In the genomic region with DNA sequence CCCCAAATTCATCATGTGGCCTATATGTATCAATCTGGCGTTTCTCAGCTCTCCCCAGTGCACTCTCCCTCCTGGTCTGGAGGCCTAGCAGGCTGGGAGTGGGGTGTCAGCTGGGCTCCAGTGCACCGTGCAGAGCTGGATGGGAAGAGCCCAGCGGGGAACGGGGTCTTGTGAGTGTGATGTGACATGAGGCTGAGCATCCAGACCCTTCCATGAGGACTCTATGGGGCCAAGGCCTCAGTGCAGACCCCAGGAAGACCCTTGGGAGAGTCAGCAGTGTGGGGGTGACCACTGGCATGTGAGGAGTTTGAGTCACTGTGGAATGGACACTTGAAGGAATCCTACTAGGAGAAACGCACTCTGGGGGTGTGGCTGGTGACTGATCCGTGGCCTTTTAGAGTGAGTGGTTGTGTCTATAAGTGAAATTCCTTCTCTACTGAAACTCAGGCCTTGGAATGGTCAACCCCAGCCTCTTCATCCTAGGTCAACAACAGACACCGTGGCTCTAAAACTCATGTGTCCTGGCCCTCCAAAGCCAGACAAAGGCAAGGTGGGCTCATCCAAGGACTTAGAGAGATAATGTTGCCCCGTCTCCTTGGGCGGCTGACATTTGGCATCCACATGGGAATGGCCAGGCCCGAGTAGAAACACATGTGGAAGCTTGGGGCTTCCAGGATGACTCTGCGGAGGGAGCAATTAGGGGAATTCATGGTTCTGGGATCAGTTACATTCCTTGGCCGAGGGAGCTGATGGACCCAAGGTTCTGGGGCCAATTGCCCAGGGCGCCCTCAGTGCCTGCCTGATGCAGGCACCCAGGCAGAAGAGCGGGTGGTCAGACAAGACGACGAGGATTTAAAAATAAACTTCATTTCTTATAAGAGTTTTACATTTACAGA, we compare ENCODE assay signal across 17 cellular contexts.
"Had no signal": no experiment of that assay in that cellular context is flagged by ENCODE, and none has a peak within 500 bp of the region (broad histone marks: within the 10 kb centered on the region; RNA-seq: fewer than 3 reads in every experiment).

No MANE protein-coding gene starts in this region.

- H3K27ac ChIP-seq: adrenal gland, epithelial cell of prostate, left lung, testis, upper lobe of left lung had no signal

- H3K36me3 Mint-ChIP-seq: naive thymus-derived CD8-positive, alpha-beta T cell had no signal

- H3K4me3 Mint-ChIP-seq: activated naive CD4-positive, alpha-beta T cell treated with anti-CD3 and anti-CD28 coated beads for 36 hours; effector memory CD8-positive, alpha-beta T cell; naive thymus-derived CD8-positive, alpha-beta T cell; stimulated activated naive CD8-positive, alpha-beta T cell treated with anti-CD3 and anti-CD28 coated beads, Interleukin-15, Interleukin-2, amounts not matched to agents 100 ng/mL and 50 ng/mL, for 24 hours; T-helper 17 cell had no signal

- DNase-seq: activated CD4-positive, alpha-beta T cell treated with anti-CD3 and anti-CD28 coated beads, Interleukin-2, amount 50 U/mL, for 1 hour; activated CD4-positive, CD25-positive, alpha-beta regulatory T cell; activated naive CD4-positive, alpha-beta T cell treated with anti-CD3 and anti-CD28 coated beads for 36 hours; dermis blood vessel endothelial cell; effector memory CD8-positive, alpha-beta T cell; left lung; mammary epithelial cell; naive thymus-derived CD8-positive, alpha-beta T cell; occipital lobe; right cardiac atrium; T-helper 17 cell; testis; upper lobe of left lung had no signal

- H3K4me1 ChIP-seq: adrenal gland, left lung, testis, upper lobe of left lung had no signal

- H3K36me3 ChIP-seq: adrenal gland, left lung, upper lobe of left lung had no signal

- H3K9me3 Mint-ChIP-seq: activated naive CD4-positive, alpha-beta T cell treated with anti-CD3 and anti-CD28 coated beads for 36 hours; activated T-helper 2 cell treated with anti-CD3 and anti-CD28 coated beads, Interferon-gamma antibody, Interleukin-2, Interleukin-4, amounts not matched to agents 10 μg/mL and 5 μg/mL and 100 μg/mL, durations not matched to agents 14 hours and 24 hours and 36 hours; effector memory CD8-positive, alpha-beta T cell; naive thymus-derived CD8-positive, alpha-beta T cell; stimulated activated naive CD8-positive, alpha-beta T cell treated with anti-CD3 and anti-CD28 coated beads, Interleukin-15, Interleukin-2, amounts not matched to agents 100 ng/mL and 50 ng/mL, for 24 hours had no signal

- ATAC-seq: effector memory CD8-positive, alpha-beta T cell; left lung; naive thymus-derived CD8-positive, alpha-beta T cell; right cardiac atrium; T-helper 17 cell had no signal

- H3K4me1 Mint-ChIP-seq: naive thymus-derived CD8-positive, alpha-beta T cell had no signal

- H3K4me3 ChIP-seq: adrenal gland, left lung, testis, upper lobe of left lung had no signal

- H3K27me3 ChIP-seq: adrenal gland, left lung, testis, upper lobe of left lung had no signal

- H3K27ac Mint-ChIP-seq: activated naive CD4-positive, alpha-beta T cell treated with anti-CD3 and anti-CD28 coated beads for 36 hours; activated T-helper 2 cell treated with anti-CD3 and anti-CD28 coated beads, Interferon-gamma antibody, Interleukin-2, Interleukin-4, amounts not matched to agents 10 μg/mL and 5 μg/mL and 100 μg/mL, durations not matched to agents 14 hours and 24 hours and 36 hours; effector memory CD8-positive, alpha-beta T cell; naive thymus-derived CD8-positive, alpha-beta T cell; stimulated activated naive CD8-positive, alpha-beta T cell treated with anti-CD3 and anti-CD28 coated beads, Interleukin-15, Interleukin-2, amounts not matched to agents 100 ng/mL and 50 ng/mL, for 24 hours; T-helper 17 cell had no signal
